ENCODE assay signal across 10 cellular contexts in genomic region chr12:124423683-124424515, GRCh38.
A peak's percentile ranks its signal among the peaks of the same experiment; 100 is the strongest.
DNase-seq lines count a peak whose midpoint lies in the region; ATAC-seq and TF ChIP-seq lines count a peak whose summit lies in the region.
"Had no signal": no experiment of that assay in that cellular context is flagged by ENCODE, and none has a peak within 500 bp of the region (broad histone marks: within the 10 kb centered on the region; RNA-seq: fewer than 3 reads in every experiment).

No MANE protein-coding gene starts in this region.

- TF ChIP-seq CTCF in HFF-Myc (IDR thresholded peaks at IDR 0.05; ENCODE audit: low read depth, low read length, missing control alignments), result no peak
- TF ChIP-seq CTCF in brain (conservative IDR thresholded peaks at IDR 0.05), result no peak
- no peak for TF ChIP-seq CTCF in lung (IDR thresholded peaks at IDR 0.05; ENCODE audit: control extremely low read depth, extremely low read depth)
- no peak for TF ChIP-seq CTCF in mucosa of descending colon (IDR thresholded peaks at IDR 0.05)
- no peak for TF ChIP-seq CTCF in GM20000 (IDR thresholded peaks at IDR 0.05; ENCODE audit: extremely low read depth, missing control alignments)

- H3K27ac Mint-ChIP-seq in brain, result peak overlapping the region; percentile 27 to 96 (median 89)
- H3K27ac Mint-ChIP-seq in activated T-cell treated with anti-CD3 and anti-CD28 coated beads, Interleukin-2, amount 50 U/mL, for 72 hours, result no peak overlapping the region

- H3K4me1 ChIP-seq in lung (ENCODE audit: control insufficient read depth in 2 of 2, insufficient read depth in 2 of 2, low read length in 2 of 2) (peaks cover 4 to 23% of the 10 kb centered on the region in 2 donors), mucosa of descending colon (ENCODE audit: low read depth) (peaks cover 32% of the 10 kb centered on the region)

- no peaks in the 10 kb centered on the region for H3K9me3 Mint-ChIP-seq in brain
- H3K9me3 Mint-ChIP-seq in activated T-cell treated with anti-CD3 and anti-CD28 coated beads, Interleukin-2, amount 50 U/mL, for 72 hours, result no peaks in the 10 kb centered on the region

- intact Hi-C loops in mucosa of descending colon (cut with DNase I, micrococcal nuclease), result no loop called here

- peak overlapping the region; percentile 86 to 97 for H3K27ac ChIP-seq in lung (ENCODE audit: low read depth in 1 of 2, low read length in 1 of 2)

- 76 to 77% methylated on average over 27 of the region's 27 CpGs for WGBS in lung, 2 donors

- no peaks in the 10 kb centered on the region for H3K9me3 ChIP-seq in lung (ENCODE audit: control insufficient read depth in 2 of 2, insufficient read depth in 1 of 2, low read length in 1 of 2)
- no peaks in the 10 kb centered on the region for H3K9me3 ChIP-seq in mucosa of descending colon

- ATAC-seq in lung (ENCODE audit: insufficient read depth, low FRiP score) (no peak), mucosa of descending colon (no peak)
- ATAC-seq in activated T-cell treated with anti-CD3 and anti-CD28 coated beads, Interleukin-2, amount 50 U/mL, for 72 hours (replicated peaks in 1 of 2), result no peak

- H3K4me3 ChIP-seq in HFF-Myc (replicated peaks; ENCODE audit: low read depth, low read length) (peak overlapping the region; percentile 9; the same call in 1 of the 2 replicates), lung (no peak overlapping the region), mucosa of descending colon (no peak overlapping the region)

- peaks cover 6 to 40% of the 10 kb centered on the region in 2 donors for H3K36me3 ChIP-seq in lung (ENCODE audit: control insufficient read depth in 2 of 2, insufficient read depth in 2 of 2, low read length in 2 of 2)
- no peaks in the 10 kb centered on the region for H3K36me3 ChIP-seq in mucosa of descending colon (ENCODE audit: low read depth)

- H3K36me3 Mint-ChIP-seq in brain, result peaks cover 51% of the 10 kb centered on the region
- peaks cover 0 to 3% of the 10 kb centered on the region in 2 donors for H3K36me3 Mint-ChIP-seq in activated T-cell treated with anti-CD3 and anti-CD28 coated beads, Interleukin-2, amount 50 U/mL, for 72 hours (ENCODE audit: insufficient read depth in 2 of 2)

- DNase-seq in HFF-Myc (ENCODE audit: extremely low read depth, low read depth) (no peak), lung (ENCODE audit: low spot score) (no peak), mucosa of descending colon (no peak), GM20000 (ENCODE audit: low spot score) (no peak), DMS53 (lab: John Stamatoyannopoulos, UW) (no peak)
- peak; percentile 16 to 24 for DNase-seq in stimulated activated CD8-positive, alpha-beta memory T cell treated with anti-CD3 and anti-CD28 coated beads, Interleukin-4, amount 100 ng/mL, for 1 hour (ENCODE audit: low read depth in 2 of 2, low spot score in 1 of 2)
- no peak for DNase-seq in activated T-cell treated with anti-CD3 and anti-CD28 coated beads, Interleukin-2, amount 50 U/mL, for 72 hours
- DNase-seq: activated naive CD4-positive, alpha-beta T cell treated with Interleukin-2 at 50 U/mL for 16 hours; stimulated activated naive CD4-positive, alpha-beta T cell had no signal

- peaks cover 93% of the 10 kb centered on the region for H3K4me1 Mint-ChIP-seq in brain
- no peaks in the 10 kb centered on the region for H3K4me1 Mint-ChIP-seq in activated T-cell treated with anti-CD3 and anti-CD28 coated beads, Interleukin-2, amount 50 U/mL, for 72 hours (ENCODE audit: low read depth)

- H3K27me3 Mint-ChIP-seq in brain, result peaks cover 6% of the 10 kb centered on the region
- H3K27me3 Mint-ChIP-seq in activated T-cell treated with anti-CD3 and anti-CD28 coated beads, Interleukin-2, amount 50 U/mL, for 72 hours (ENCODE audit: low read depth), result no peaks in the 10 kb centered on the region

- H3K4me3 Mint-ChIP-seq in brain, result peak overlapping the region in 2 of 5 experiments; percentile 53 to 59
- no peak overlapping the region for H3K4me3 Mint-ChIP-seq in activated T-cell treated with anti-CD3 and anti-CD28 coated beads, Interleukin-2, amount 50 U/mL, for 72 hours

- H3K27me3 ChIP-seq in lung (ENCODE audit: control insufficient read depth, insufficient read depth), result no peaks in the 10 kb centered on the region

Comparison
In these comparisons a context has a peak if more than half of its experiments do, and no peak if none do; other contexts are left out.
1. DNase-seq: peak in stimulated activated CD8-positive, alpha-beta memory T cell treated with anti-CD3 and anti-CD28 coated beads, Interleukin-4, amount 100 ng/mL, for 1 hour (2 of 2); none in HFF-Myc (single experiment), lung (single experiment), mucosa of descending colon (0 of 3), activated T-cell treated with anti-CD3 and anti-CD28 coated beads, Interleukin-2, amount 50 U/mL, for 72 hours (0 of 2), GM20000 (single experiment) and DMS53 (single experiment).